29 cellular contexts compared by ENCODE assay signal in genomic region chr9:116716441-116716840, GRCh38.
"Had no signal": no experiment of that assay in that cellular context is flagged by ENCODE, and none has a peak within 500 bp of the region (broad histone marks: within the 10 kb centered on the region; RNA-seq: fewer than 3 reads in every experiment).

No MANE protein-coding gene starts in this region.

- DNase-seq: activated CD4-positive, alpha-beta T cell treated with anti-CD3 and anti-CD28 coated beads for 4 hours; activated CD4-positive, alpha-beta T cell treated with anti-CD3 and anti-CD28 coated beads, Interleukin-2, amount 50 U/mL, for 4 hours; activated naive CD4-positive, alpha-beta T cell; activated T-cell treated with anti-CD3 and anti-CD28 coated beads for 4 hours; activated T-cell treated with anti-CD3 and anti-CD28 coated beads, Interleukin-2, amount 50 U/mL, for 72 hours; aorta; body of pancreas; cerebellar nuclear complex; colonic mucosa; effector CD8-positive, alpha-beta T cell; glutamatergic neuron; left ventricle myocardium inferior; posterior cingulate gyrus; right cardiac atrium; stimulated activated CD4-positive, alpha-beta T cell treated with anti-CD3 and anti-CD28 coated beads, Interleukin-4, amount 100 ng/mL, for 24 hours; T-helper 9 cell; uterus had no signal

- H3K4me1 Mint-ChIP-seq: nephron; stimulated activated effector memory CD8-positive, alpha-beta T cell treated with anti-CD3 and anti-CD28 coated beads, Interleukin-12 subunit alpha, Interleukin-12 subunit beta, amount 100 ng/mL, for 72 hours had no signal

- H3K27ac ChIP-seq: body of pancreas, cardiac muscle cell, colonic mucosa, left ventricle myocardium inferior, skin epidermis, thoracic aorta, uterus, VCaP had no signal

- H3K4me1 ChIP-seq: body of pancreas, colonic mucosa, left ventricle myocardium inferior, uterus had no signal

- H3K36me3 ChIP-seq: cardiac muscle cell, colonic mucosa, left ventricle myocardium inferior, thoracic aorta, uterus had no signal

- H3K9me3 Mint-ChIP-seq: nephron; stimulated activated effector memory CD8-positive, alpha-beta T cell treated with anti-CD3 and anti-CD28 coated beads, Interleukin-12 subunit alpha, Interleukin-12 subunit beta, amount 100 ng/mL, for 72 hours; T-helper 1 cell treated with Interleukin-12 subunit alpha and Interleukin-12 subunit beta and Interleukin-4 antibody, amounts not matched to agents 30 μg/mL and 1 μg/mL, for 36 hours had no signal

- H3K36me3 Mint-ChIP-seq: stimulated activated effector memory CD8-positive, alpha-beta T cell treated with anti-CD3 and anti-CD28 coated beads, Interleukin-12 subunit alpha, Interleukin-12 subunit beta, amount 100 ng/mL, for 72 hours had no signal

- H3K4me3 Mint-ChIP-seq: activated T-cell treated with anti-CD3 and anti-CD28 coated beads, Interleukin-2, amount 50 U/mL, for 72 hours; nephron; stimulated activated effector memory CD8-positive, alpha-beta T cell treated with anti-CD3 and anti-CD28 coated beads, Interleukin-12 subunit alpha, Interleukin-12 subunit beta, amount 100 ng/mL, for 72 hours; stimulated activated naive CD8-positive, alpha-beta T cell treated with anti-CD3 and anti-CD28 coated beads, Interleukin-15, Interleukin-2, amounts not matched to agents 100 ng/mL and 50 ng/mL, for 24 hours; T-helper 1 cell treated with Interleukin-12 subunit alpha and Interleukin-12 subunit beta and Interleukin-4 antibody, amounts not matched to agents 30 μg/mL and 1 μg/mL, for 36 hours; type B pancreatic cell had no signal

- H3K27me3 ChIP-seq: body of pancreas, colonic mucosa, uterus had no signal

- H3K4me3 ChIP-seq: body of pancreas, cardiac muscle cell, colonic mucosa, left ventricle myocardium inferior, lung, skin epidermis, thoracic aorta, uterus had no signal

- ATAC-seq: activated naive CD4-positive, alpha-beta T cell treated with anti-CD3 and anti-CD28 coated beads, Interleukin-2, amount 50 U/mL, for 72 hours; activated T-cell treated with anti-CD3 and anti-CD28 coated beads, Interleukin-2, amount 50 U/mL, for 72 hours; body of pancreas; esophagus mucosa; right cardiac atrium; stimulated activated effector memory CD8-positive, alpha-beta T cell treated with anti-CD3 and anti-CD28 coated beads, Interleukin-12 subunit alpha, Interleukin-12 subunit beta, amount 100 ng/mL, for 72 hours had no signal

- H3K27ac Mint-ChIP-seq: activated naive CD4-positive, alpha-beta T cell treated with anti-CD3 and anti-CD28 coated beads, Interleukin-2, amount 50 U/mL, for 72 hours; activated T-cell treated with anti-CD3 and anti-CD28 coated beads, Interleukin-2, amount 50 U/mL, for 72 hours; stimulated activated effector memory CD8-positive, alpha-beta T cell treated with anti-CD3 and anti-CD28 coated beads, Interleukin-12 subunit alpha, Interleukin-12 subunit beta, amount 100 ng/mL, for 72 hours; stimulated activated naive CD8-positive, alpha-beta T cell treated with anti-CD3 and anti-CD28 coated beads, Interleukin-15, Interleukin-2, amounts not matched to agents 100 ng/mL and 50 ng/mL, for 24 hours; T-helper 1 cell treated with Interleukin-12 subunit alpha and Interleukin-12 subunit beta and Interleukin-4 antibody, amounts not matched to agents 30 μg/mL and 1 μg/mL, for 36 hours; type B pancreatic cell had no signal

- H3K27me3 Mint-ChIP-seq: stimulated activated naive CD8-positive, alpha-beta T cell treated with anti-CD3 and anti-CD28 coated beads, Interleukin-15, Interleukin-2, amounts not matched to agents 100 ng/mL and 50 ng/mL, for 24 hours had no signal

- H3K9me3 ChIP-seq: body of pancreas, colonic mucosa, left ventricle myocardium inferior, thoracic aorta, uterus had no signal
